17 cellular contexts compared by ENCODE assay signal in genomic region chr22:42434283-42434682, GRCh38. TPM values are rescaled to one million over a fixed set of nuclear protein-coding genes. Genes with fewer than 3 reads are reported as not detected.
DNase-seq lines count a peak whose midpoint lies in the region; ATAC-seq and TF ChIP-seq lines count a peak whose summit lies in the region.
"Had no signal": no experiment of that assay in that cellular context is flagged by ENCODE, and none has a peak within 500 bp of the region (broad histone marks: within the 10 kb centered on the region; RNA-seq: fewer than 3 reads in every experiment).

No MANE protein-coding gene starts in this region.

- H2AFZ ChIP-seq in Karpas-422 (ENCODE audit: low read length), result no peak overlapping the region

- DNase-seq in COR-L47 (lab: John Stamatoyannopoulos, UW) (peak; percentile 90), Karpas-422 (peak; percentile 86), RWPE1 (ENCODE audit: low spot score) (no peak), medulla oblongata (ENCODE audit: extremely low spot score) (peak; percentile 34), foreskin fibroblast (no peak)
- DNase-seq: colonic mucosa; erythroblast; HCEC 1CT; NCI-H2107; occipital lobe; OCI-M1; small intestine; stimulated activated naive CD4-positive, alpha-beta T cell; uterus had no signal

- ATAC-seq in HG03108 (IDR thresholded peaks at IDR 0.05; ENCODE audit: unreplicated experiment) (no peak), HG02642 (IDR thresholded peaks at IDR 0.05; ENCODE audit: poor library complexity, unreplicated experiment) (no peak)

- H3K4me2 ChIP-seq in Karpas-422 (ENCODE audit: low read depth, low read length, poor library complexity, severe bottlenecking), result peak overlapping the region; percentile 61

- no peak for TF ChIP-seq CTCF in RWPE1 (conservative IDR thresholded peaks at IDR 0.05; ENCODE audit: low read depth)
- no peak for TF ChIP-seq CTCF in foreskin fibroblast (IDR thresholded peaks at IDR 0.05; ENCODE audit: low read depth, low read length)

- no peaks in the 10 kb centered on the region for H3K9me2 ChIP-seq in Karpas-422 (replicated peaks; ENCODE audit: insufficient read depth, low read length)

- H3K27me3 ChIP-seq in Karpas-422 (ENCODE audit: low read length), result no peaks in the 10 kb centered on the region
- H3K27me3 ChIP-seq: colonic mucosa, uterus had no signal

- peak overlapping the region; percentile 18 for H3K9ac ChIP-seq in Karpas-422 (ENCODE audit: low read length)

- H3K79me2 ChIP-seq in Karpas-422 (ENCODE audit: low read length), result no peaks in the 10 kb centered on the region

- CTCF ChIA-PET in RWPE1 (lab: Yijun Ruan, JAX), result interaction anchor here (0.7 to 1.6 kb wide), 2 partner anchors 10 to 343 kb away, joined by 4 to 6 read pairs; partner anchors contain the start of gene NDUFA6

- peaks cover 63% of the 10 kb centered on the region for H3K4me1 ChIP-seq in Karpas-422 (ENCODE audit: low read length)
- H3K4me1 ChIP-seq: colonic mucosa had no signal

- H3K9me3 ChIP-seq in Karpas-422 (ENCODE audit: low read length), result no peaks in the 10 kb centered on the region
- H3K9me3 ChIP-seq: colonic mucosa, uterus had no signal

- POLR2A ChIA-PET in RWPE1 (lab: Yijun Ruan, JAX; ENCODE audit: low non-redundant PET), result interaction anchor here (0.6 kb wide), 1 partner anchor 91 kb away, joined by 7 read pairs; no protein-coding TSS in a partner anchor

- peak overlapping the region; percentile 70 for H3K27ac ChIP-seq in Karpas-422 (ENCODE audit: low read length)
- peak overlapping the region; percentile 96 for H3K27ac ChIP-seq in RWPE1
- H3K27ac ChIP-seq: C4-2B, colonic mucosa, uterus had no signal

- no peaks in the 10 kb centered on the region for H3K36me3 ChIP-seq in Karpas-422 (ENCODE audit: insufficient read depth, low read length)
- H3K36me3 ChIP-seq: colonic mucosa, uterus had no signal

- H3K4me3 ChIP-seq in Karpas-422 (ENCODE audit: low read length), result peak overlapping the region; percentile 37; the same call in 1 of the 2 replicates
- H3K4me3 ChIP-seq in foreskin fibroblast (ENCODE audit: low read depth in 1 of 2, low read length in 2 of 2), result no peak overlapping the region
- H3K4me3 ChIP-seq: colonic mucosa, uterus had no signal

- H4K20me1 ChIP-seq in Karpas-422 (ENCODE audit: insufficient read depth, low read depth, low read length), result no peaks in the 10 kb centered on the region; the same call in 1 of the 2 replicates

RNA-seq across cellular contexts. Expression of gene NFAM1, which starts 2.1 kb away (rescaled TPM):
- not detected in 2 replicates for total RNA-seq in Karpas-422 (2014; rRNA removed; shearing (Covaris generic); ENCODE audit: low replicate concordance)

Comparison
In these comparisons a context has a peak if more than half of its experiments do, and no peak if none do; other contexts are left out.
1. DNase-seq: peak in COR-L47 (single experiment), Karpas-422 (single experiment) and medulla oblongata (single experiment); none in RWPE1 (single experiment) and foreskin fibroblast (0 of 2).